1 cellular context compared by ENCODE assay signal in genomic region chr2:127514076-127514475, GRCh38.
TF ChIP-seq lines count a peak whose summit lies in the region.

No MANE protein-coding gene starts in this region.

TF ChIP-seq in H1, 55 proteins besides CTCF, POLR2A, EP300 and RAD21:
- no peak for TF ChIP-seq TBP (IDR thresholded peaks at IDR 0.05; ENCODE audit: low read depth, low read length)
- TF ChIP-seq KDM4A (IDR thresholded peaks at IDR 0.05; ENCODE audit: low read depth, low read length, severe bottlenecking) = no peak
- no peak for TF ChIP-seq JUND (IDR thresholded peaks at IDR 0.05; ENCODE audit: low read length)
- TF ChIP-seq, protein P1, sequence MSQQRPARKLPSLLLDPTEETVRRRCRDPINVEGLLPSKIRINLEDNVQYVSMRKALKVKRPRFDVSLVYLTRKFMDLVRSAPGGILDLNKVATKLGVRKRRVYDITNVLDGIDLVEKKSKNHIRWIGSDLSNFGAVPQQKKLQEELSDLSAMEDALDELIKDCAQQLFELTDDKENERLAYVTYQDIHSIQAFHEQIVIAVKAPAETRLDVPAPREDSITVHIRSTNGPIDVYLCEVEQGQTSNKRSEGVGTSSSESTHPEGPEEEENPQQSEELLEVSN (IDR thresholded peaks at IDR 0.05) = no peak
- TF ChIP-seq RFX5 (IDR thresholded peaks at IDR 0.05; ENCODE audit: borderline replicate concordance, low read depth, low read length) = no peak
- no peak for TF ChIP-seq NANOG (IDR thresholded peaks at IDR 0.05; ENCODE audit: insufficient read depth, low read depth, low read length, poor library complexity, severe bottlenecking)
- TF ChIP-seq CHD2 (IDR thresholded peaks at IDR 0.05; ENCODE audit: low read length) = no peak
- no peak for TF ChIP-seq RBBP5 (IDR thresholded peaks at IDR 0.05; ENCODE audit: borderline replicate concordance, low read depth, low read length)
- no peak for TF ChIP-seq BCL11A (IDR thresholded peaks at IDR 0.05; ENCODE audit: low read depth in 2 of 2, low read length in 2 of 2)
- no peak for TF ChIP-seq CBX8 (IDR thresholded peaks at IDR 0.05; ENCODE audit: borderline replicate concordance, low read depth, low read length)
- no peak for TF ChIP-seq KDM5A (IDR thresholded peaks at IDR 0.05; ENCODE audit: low read length)
- TF ChIP-seq SRF (IDR thresholded peaks at IDR 0.05; ENCODE audit: low read depth, low read length) = no peak
- TF ChIP-seq CEBPB (IDR thresholded peaks at IDR 0.05; ENCODE audit: low read depth, low read length) = no peak
- TF ChIP-seq SIRT6 (IDR thresholded peaks at IDR 0.05; ENCODE audit: low read length) = no peak
